ENCODE assay signal across 8 cellular contexts in genomic region chr1:74771913-74772515, GRCh38. TPM values are rescaled to one million over a fixed set of nuclear protein-coding genes. Genes with fewer than 3 reads are reported as not detected.
DNase-seq lines count a peak whose midpoint lies in the region; ATAC-seq and TF ChIP-seq lines count a peak whose summit lies in the region.

No MANE protein-coding gene starts in this region.

- H3K27ac ChIP-seq in RWPE1, result no peak overlapping the region
- H3K27ac ChIP-seq in ovary, result no peak overlapping the region

- TF ChIP-seq CTCF in RWPE1 (conservative IDR thresholded peaks at IDR 0.05; ENCODE audit: low read depth) (peak; percentile 71), epithelial cell of proximal tubule (conservative IDR thresholded peaks at IDR 0.05; ENCODE audit: low read depth, low read length) (peak; percentile 81), ovary (IDR thresholded peaks at IDR 0.05) (peak; percentile 35 to 51 (median 36))

- TF ChIP-seq EP300 in ovary (IDR thresholded peaks at IDR 0.05), result no peak

- ATAC-seq in activated CD4-positive, alpha-beta T cell treated with anti-CD3 and anti-CD28 coated beads for 36 hours, result no peak
- peak; percentile 73 for ATAC-seq in GM21825 (IDR thresholded peaks at IDR 0.05; ENCODE audit: unreplicated experiment)
- ATAC-seq in GM19328 (IDR thresholded peaks at IDR 0.05; ENCODE audit: unreplicated experiment), result no peak

- no peak overlapping the region for H3K4me3 Mint-ChIP-seq in activated CD4-positive, alpha-beta T cell treated with anti-CD3 and anti-CD28 coated beads for 36 hours

- no peaks in the 10 kb centered on the region for H3K27me3 ChIP-seq in ovary

- no peaks in the 10 kb centered on the region for H3K4me1 Mint-ChIP-seq in activated CD4-positive, alpha-beta T cell treated with anti-CD3 and anti-CD28 coated beads for 36 hours

- H3K27ac Mint-ChIP-seq in activated CD4-positive, alpha-beta T cell treated with anti-CD3 and anti-CD28 coated beads for 36 hours, result no peak overlapping the region

- CTCF ChIA-PET in activated CD4-positive, alpha-beta T cell treated with anti-CD3 and anti-CD28 coated beads for 36 hours (lab: Charles Lee), result interaction anchor here (0.5 to 2.0 kb wide), 12 partner anchors 8 to 939 kb away, joined by 3 to 17 read pairs (median 3); no protein-coding TSS in a partner anchor
- CTCF ChIA-PET in RWPE1 (lab: Yijun Ruan, JAX), result interaction anchor here (0.5 to 1.4 kb wide), 6 partner anchors 11 to 866 kb away, joined by 3 to 7 read pairs (median 4); no protein-coding TSS in a partner anchor

- no peaks in the 10 kb centered on the region for H3K9me3 Mint-ChIP-seq in activated CD4-positive, alpha-beta T cell treated with anti-CD3 and anti-CD28 coated beads for 36 hours (ENCODE audit: low read depth)

- POLR2A ChIA-PET in activated CD4-positive, alpha-beta T cell treated with anti-CD3 and anti-CD28 coated beads for 36 hours (lab: Charles Lee), result no interaction called here
- POLR2A ChIA-PET in RWPE1 (lab: Yijun Ruan, JAX; ENCODE audit: low non-redundant PET), result no interaction called here

- H3K27me3 Mint-ChIP-seq in activated CD4-positive, alpha-beta T cell treated with anti-CD3 and anti-CD28 coated beads for 36 hours, result peaks cover 9% of the 10 kb centered on the region

- peaks cover 3% of the 10 kb centered on the region for H3K36me3 Mint-ChIP-seq in activated CD4-positive, alpha-beta T cell treated with anti-CD3 and anti-CD28 coated beads for 36 hours (ENCODE audit: low read depth)

- no peaks in the 10 kb centered on the region for H3K9me3 ChIP-seq in ovary

- no peak for TF ChIP-seq POLR2A in ovary (IDR thresholded peaks at IDR 0.05)

- no peaks in the 10 kb centered on the region for H3K36me3 ChIP-seq in ovary

- WGBS in ovary, 3 donors, result 14 to 19% (median 17%) methylated on average over 7 of the region's 7 CpGs

- peak; percentile 27 for DNase-seq in activated CD4-positive, alpha-beta T cell treated with anti-CD3 and anti-CD28 coated beads for 36 hours
- DNase-seq in activated CD4-positive, alpha-beta T cell treated with anti-CD3 and anti-CD28 coated beads, Interleukin-2, amount 50 U/mL, for 1 hour, result no peak
- DNase-seq in M059J (ENCODE audit: low read depth) (peak; percentile 66), RWPE1 (ENCODE audit: low spot score) (peak; percentile 17), epithelial cell of proximal tubule (ENCODE audit: low read depth) (no peak), ovary (no peak)

- no peaks in the 10 kb centered on the region for H3K4me1 ChIP-seq in ovary (ENCODE audit: insufficient read depth)

- intact Hi-C loops in activated CD4-positive, alpha-beta T cell treated with anti-CD3 and anti-CD28 coated beads for 36 hours (cut with DNase I, micrococcal nuclease), result loop anchor here (1.0 to 10.0 kb wide), 4 partner anchors 355 to 863 kb away; no protein-coding TSS in a partner anchor
- intact Hi-C loops in ovary (cut with DNase I), result loop anchor here in 1 of 4 donors (10.0 kb wide), 1 partner anchor 433 kb away; no protein-coding TSS in a partner anchor

- no peak overlapping the region for H3K4me3 ChIP-seq in epithelial cell of proximal tubule (ENCODE audit: low read depth, low read length)
- no peak overlapping the region for H3K4me3 ChIP-seq in ovary

RNA-seq across cellular contexts. Expression of gene TYW3, which starts 39.1 kb away (rescaled TPM):
- total RNA-seq in activated CD4-positive, alpha-beta T cell treated with anti-CD3 and anti-CD28 coated beads for 36 hours, result 10 to 100 TPM; 29.9 to 33.7 TPM
- 11.3 and 17.1 TPM in 2 replicates for total RNA-seq in M059J (2014; rRNA removed; shearing (Covaris generic))
- total RNA-seq in epithelial cell of proximal tubule (11.4 and 12.9 TPM in 2 replicates), ovary (10 to 100 TPM; 11.6 to 30.9 (median 24.9) TPM)
- 10 to 100 TPM; 18.3 to 21.7 TPM for polyA plus RNA-seq in ovary

RNA-seq across cellular contexts. Expression of gene CRYZ, which starts 39.2 kb away (rescaled TPM):
- 10 to 100 TPM; 26.7 to 34.2 TPM for total RNA-seq in activated CD4-positive, alpha-beta T cell treated with anti-CD3 and anti-CD28 coated beads for 36 hours
- 58.6 and 72.8 TPM in 2 replicates for total RNA-seq in M059J (2014; rRNA removed; shearing (Covaris generic))
- total RNA-seq in epithelial cell of proximal tubule (107 and 192 TPM in 2 replicates), ovary (10 to 100 TPM; 24.9 to 75.8 (median 28.8) TPM)
- polyA plus RNA-seq in ovary, result 10 to 100 TPM; 24.0 to 24.5 TPM

Comparison
In these comparisons a context has a peak if more than half of its experiments do, and no peak if none do; other contexts are left out.
1. DNase-seq: peak in activated CD4-positive, alpha-beta T cell treated with anti-CD3 and anti-CD28 coated beads for 36 hours (single experiment), M059J (single experiment) and RWPE1 (single experiment); none in activated CD4-positive, alpha-beta T cell treated with anti-CD3 and anti-CD28 coated beads, Interleukin-2, amount 50 U/mL, for 1 hour (single experiment), epithelial cell of proximal tubule (single experiment) and ovary (0 of 5).
2. Peak in every context shown above with its lines, with median percentiles within 50 percentile points of each other: CTCF ChIP-seq.